23 cellular contexts compared by ENCODE assay signal in genomic region chr12:53611304-53611703, GRCh38. TPM values are rescaled to one million over a fixed set of nuclear protein-coding genes. Genes with fewer than 3 reads are reported as not detected.
DNase-seq lines count a peak whose midpoint lies in the region; ATAC-seq, FAIRE-seq and TF ChIP-seq lines count a peak whose summit lies in the region.
"Had no signal": no experiment of that assay in that cellular context is flagged by ENCODE, and none has a peak within 500 bp of the region (broad histone marks: within the 10 kb centered on the region; RNA-seq: fewer than 3 reads in every experiment).

No MANE protein-coding gene starts in this region.

- H3K4me1 ChIP-seq in A549 (0 out of 3 replicates have a peak, but pooled peaks cover 10% of the 10 kb centered on the region), K562 (replicated peaks in 1 of 2; ENCODE audit: control insufficient read depth in 2 of 2, insufficient read depth in 2 of 2, low read length in 2 of 2) (0 out of 5 replicates have a peak, but pooled peaks cover 0 to 3% of the 10 kb centered on the region in 2 experiments)

- H3K4me1 Mint-ChIP-seq in CD14-positive monocyte: peaks cover 6% of the 10 kb centered on the region

- ATAC-seq in A549 (no peak), K562 (no peak)

- peaks cover 9% of the 10 kb centered on the region; the same call in 2 of the 3 replicates for H3K36me3 ChIP-seq in K562 (ENCODE audit: control insufficient read depth, insufficient read depth, low read length)

- intact Hi-C loops in CD14-positive monocyte (cut with micrococcal nuclease) (no loop called here), K562 (cut with micrococcal nuclease) (no loop called here)

- no peak overlapping the region for H2AFZ ChIP-seq in K562 (ENCODE audit: low read depth, low read length)

- H3K27me3 Mint-ChIP-seq in CD14-positive monocyte (ENCODE audit: low read depth in 3 of 3): no peaks in the 10 kb centered on the region
- H3K27me3 Mint-ChIP-seq: B cell; CD4-positive, alpha-beta memory T cell; CD4-positive, CD25-positive, alpha-beta regulatory T cell; CD8-positive, alpha-beta memory T cell had no signal

- H3K27ac ChIP-seq in A549 (no peak overlapping the region), K562 (ENCODE audit: extremely low read depth, low read depth, low read length) (no peak overlapping the region)
- H3K27ac ChIP-seq: BLaER1 treated with 17β-estradiol and CSF1 and Interleukin-3, amounts not matched to agents 10 nM and 100 nM; C4-2B had no signal

- no peak for DNase-seq in A549 (ENCODE audit: low read depth in 1 of 2, low spot score in 1 of 2)
- no peak for DNase-seq in CD14-positive monocyte (ENCODE audit: low spot score)
- DNase-seq in K562 (ENCODE audit: extremely low read depth in 1 of 4, low spot score in 3 of 4): no peak
- DNase-seq in NCI-H1694 treated with DMSO at 0.1 percent for 48 hours (lab: John Stamatoyannopoulos, UW): no peak
- no peak for DNase-seq in DMS79 treated with DMSO at 0.1 percent for 48 hours (lab: John Stamatoyannopoulos, UW)
- DNase-seq: 8988T; AML-193; CD4-positive, alpha-beta memory T cell; CD4-positive, CD25-positive, alpha-beta regulatory T cell; CD8-positive, alpha-beta memory T cell; COR-L47; DMS 273 treated with DMSO at 0.1 percent for 48 hours; DMS153; DMS53; DMS79; GF-D8 had no signal

- H4K20me1 ChIP-seq in K562 (replicated peaks; ENCODE audit: control insufficient read depth, insufficient read depth, low read length): no peaks in the 10 kb centered on the region

- CTCF ChIA-PET in A549 (lab: Yijun Ruan, JAX): interaction anchor here (0.8 to 3.8 kb wide), 6 partner anchors 13 to 135 kb away, joined by 3 to 20 read pairs (median 8); partner anchors contain the start of gene ATP5MC2
- CTCF ChIA-PET in K562 (lab: Yijun Ruan, JAX; ENCODE audit: low intra/inter-chr PET ratio): no interaction called here

- BruUV-seq in K562 (replicated peaks; lab: Mats Ljungman, UMichigan): no TSS peak

- no peak for TF ChIP-seq RAD21 in A549 (conservative IDR thresholded peaks at IDR 0.05 in 1 of 2, IDR thresholded peaks at IDR 0.05 in 1 of 2)
- TF ChIP-seq RAD21 in K562 (CRISPR knock-in tag; conservative IDR thresholded peaks at IDR 0.05 in 1 of 2, IDR thresholded peaks at IDR 0.05 in 1 of 2): no peak

- no peak overlapping the region for H3K4me3 ChIP-seq in A549
- no peak overlapping the region for H3K4me3 ChIP-seq in K562
- H3K4me3 ChIP-seq: BLaER1 treated with 17β-estradiol and CSF1 and Interleukin-3, amounts not matched to agents 10 nM and 100 nM had no signal

- H3K36me3 Mint-ChIP-seq in CD14-positive monocyte: peaks cover 14 to 48% of the 10 kb centered on the region in 2 donors

- TF ChIP-seq POLR2A in A549 (IDR thresholded peaks at IDR 0.05; ENCODE audit: low read length) (no peak), K562 (conservative IDR thresholded peaks at IDR 0.05) (no peak)

- peaks cover 23% of the 10 kb centered on the region; the same call in 2 of the 3 replicates for H3K79me2 ChIP-seq in K562 (ENCODE audit: control insufficient read depth, insufficient read depth, low read length)

- no peak overlapping the region for H3K9ac ChIP-seq in K562 (ENCODE audit: insufficient read depth in 1 of 2, low read depth in 2 of 2, low read length in 2 of 2)
- H3K9ac ChIP-seq: BLaER1 treated with 17β-estradiol and CSF1 and Interleukin-3, amounts not matched to agents 10 nM and 100 nM had no signal

- POLR2A ChIA-PET in A549 (lab: Yijun Ruan, JAX): no interaction called here
- POLR2A ChIA-PET in K562 (lab: Yijun Ruan, JAX): interaction anchor here (4.7 kb wide), 1 partner anchor 13 kb away, joined by 46 read pairs; the partner anchor contains the start of gene ATF7

- peaks cover 0 to 2% (median 0%) of the 10 kb centered on the region in 7 donors for H3K9me3 Mint-ChIP-seq in CD14-positive monocyte
- H3K9me3 Mint-ChIP-seq: CD4-positive, alpha-beta memory T cell; CD4-positive, CD25-positive, alpha-beta regulatory T cell; CD8-positive, alpha-beta memory T cell had no signal

- H3K27ac Mint-ChIP-seq in CD14-positive monocyte: peak overlapping the region in 5 of 7 donors; percentile 30 to 74 (median 63)
- H3K27ac Mint-ChIP-seq: B cell; CD4-positive, CD25-positive, alpha-beta regulatory T cell had no signal

- in situ Hi-C loops in K562 (cut with MboI): no loop called here

- FAIRE-seq in A549 (lab: Jason Lieb, UNC) (no peak), K562 (lab: Jason Lieb, UNC) (no peak)
- FAIRE-seq: A204.1, G401.6, GM12891, GM19239 had no signal

- H3K27me3 ChIP-seq in K562 (ENCODE audit: control insufficient read depth in 2 of 2, insufficient read depth in 2 of 2, low read length in 2 of 2): no peaks in the 10 kb centered on the region
- H3K27me3 ChIP-seq: BLaER1 treated with 17β-estradiol and CSF1 and Interleukin-3, amounts not matched to agents 10 nM and 100 nM had no signal

- TF ChIP-seq EP300 in A549 (IDR thresholded peaks at IDR 0.05) (no peak), K562 (IDR thresholded peaks at IDR 0.05; ENCODE audit: low read length) (no peak)

- no peak overlapping the region for H3K4me3 Mint-ChIP-seq in CD14-positive monocyte
- H3K4me3 Mint-ChIP-seq: B cell; CD4-positive, alpha-beta memory T cell; CD4-positive, CD25-positive, alpha-beta regulatory T cell; CD8-positive, alpha-beta memory T cell had no signal

- WGBS in A549 (ENCODE audit: missing lambda C conversion rate): 96% methylated on average over 8 of the region's 8 CpGs
- WGBS in K562 (ENCODE audit: insufficient coverage, low coverage, missing lambda C conversion rate): 94% methylated on average over 8 of the region's 8 CpGs

- no peak for TF ChIP-seq CTCF in A549 (IDR thresholded peaks at IDR 0.05)
- TF ChIP-seq CTCF in CD14-positive monocyte (IDR thresholded peaks at IDR 0.05): no peak
- no peak for TF ChIP-seq CTCF in K562 (IDR thresholded peaks at IDR 0.05 in 2 of 3, conservative IDR thresholded peaks at IDR 0.05 in 1 of 3; ENCODE audit: insufficient read depth in 2 of 3, low read depth in 1 of 3, low read length in 3 of 3)

- no peaks in the 10 kb centered on the region for H3K9me1 ChIP-seq in K562 (ENCODE audit: control insufficient read depth, insufficient read depth, low read length)

- H3K9me3 ChIP-seq in A549: no peaks in the 10 kb centered on the region
- H3K9me3 ChIP-seq in K562 (replicated peaks; ENCODE audit: control insufficient read depth, insufficient read depth, low read depth, low read length): no peaks in the 10 kb centered on the region
- H3K9me3 ChIP-seq: BLaER1 treated with 17β-estradiol and CSF1 and Interleukin-3, amounts not matched to agents 10 nM and 100 nM had no signal

- no peak overlapping the region for H3K4me2 ChIP-seq in A549
- no peak overlapping the region for H3K4me2 ChIP-seq in K562 (ENCODE audit: insufficient read depth, low read length)
- H3K4me2 ChIP-seq: BLaER1 treated with 17β-estradiol and CSF1 and Interleukin-3, amounts not matched to agents 10 nM and 100 nM had no signal

TF ChIP-seq in A549, 52 proteins besides CTCF, POLR2A, EP300 and RAD21:
- peak; percentile 60 for TF ChIP-seq MAFK (IDR thresholded peaks at IDR 0.05; ENCODE audit: partially characterized antibody)
- no peak for TF ChIP-seq ZNF302 (CRISPR knock-in tag; IDR thresholded peaks at IDR 0.05)

TF ChIP-seq in K562, 482 proteins besides CTCF, POLR2A, EP300 and RAD21:
- TF ChIP-seq C11orf30 (IDR thresholded peaks at IDR 0.05; ENCODE audit: low read depth) (peak; percentile 77), ZNF316 (IDR thresholded peaks at IDR 0.05) (peak; percentile 84), MAFG (tag; conservative IDR thresholded peaks at IDR 0.05) (peak; percentile 20; the same call in 1 of the 2 replicates), MYNN (IDR thresholded peaks at IDR 0.05) (no peak), MYNN (CRISPR knock-in tag; IDR thresholded peaks at IDR 0.05) (no peak)

RNA-seq across cellular contexts. Expression of gene ATF7, which starts 14.9 kb away (rescaled TPM):
- polyA plus RNA-seq in A549 (2011; rRNA removed) (38.7 and 38.9 TPM in 2 replicates), A549 (2017; fragmentation: RNase III; extraction: RNeasy Plus Mini Kit Qiagen cat#74134 plus additional on column Dnase treatment) (22.9 to 23.3 TPM (median 23.0 TPM) in 3 replicates), CD14-positive monocyte (10 to 100 TPM; 21.7 to 24.4 TPM), K562 (2011; rRNA removed) (20.9 and 23.0 TPM in 2 replicates), K562 (2014; fragmentation: Illumina TruSeq; extraction: Trizol) (20.8 and 22.0 TPM in 2 replicates), K562 (2014; fragmentation: Nextera tagmentation; extraction: Ambion mirVana) (10 to 100 TPM; 28.9 to 30.4 TPM), K562 (2014; rRNA removed) (18.4 and 23.5 TPM in 2 replicates)
- 13.3 and 13.9 TPM in 2 replicates for polyA plus RNA-seq in A549 (2012; cell fraction: cytosol; rRNA removed)
- 15.2 and 21.6 TPM in 2 replicates for polyA plus RNA-seq in A549 (2012; cell fraction: nucleus; rRNA removed)
- 38.8 and 40.4 TPM in 2 replicates for polyA minus RNA-seq in A549 (2011; rRNA and poly(A)+ RNA removed)
- total RNA-seq in K562 (2011; cell fraction: chromatin; rRNA removed; ENCODE audit: low replicate concordance): 37.6 and 52.5 TPM in 2 replicates
- total RNA-seq in K562 (2011; cell fraction: nucleolus; rRNA removed): 22.0 and 24.5 TPM in 2 replicates
- total RNA-seq in K562 (2011; cell fraction: nucleoplasm; rRNA removed): 48.6 and 75.5 TPM in 2 replicates
- total RNA-seq in K562 (2014; rRNA removed) (8.5 and 10.6 TPM in 2 replicates), K562 (2014; rRNA removed; fragmentation: Illumina TruSeq; extraction: Trizol) (16.7 and 17.8 TPM in 2 replicates), K562 (2015; rRNA removed; fragmentation: Illumina TruSeq; extraction: Trizol) (12.3 and 13.8 TPM in 2 replicates), K562 (2021) (20.7 and 23.8 TPM in 2 replicates)
- 13.1 and 21.3 TPM in 2 replicates for polyA plus RNA-seq in K562 (2011; cell fraction: cytosol; rRNA removed)
- polyA plus RNA-seq in K562 (2011; cell fraction: nucleus; rRNA removed): 24.3 and 25.6 TPM in 2 replicates
- 11.9 and 18.6 TPM in 2 replicates for polyA plus RNA-seq in K562 (2012)
- 20.8 and 32.8 TPM in 2 replicates for polyA minus RNA-seq in K562 (2011; rRNA and poly(A)+ RNA removed)
- polyA minus RNA-seq in K562 (2011; cell fraction: cytosol; rRNA and poly(A)+ RNA removed): 12.7 and 28.9 TPM in 2 replicates
- 9.7 and 15.9 TPM in 2 replicates for polyA minus RNA-seq in K562 (2011; cell fraction: nucleus; rRNA and poly(A)+ RNA removed)

Comparison
In these comparisons a context has a peak if more than half of its experiments do, and no peak if none do; other contexts are left out.
1. Of the 35 proteins assayed by ChIP-seq in both K562 and A549: peak only in K562: none; only in A549: MAFK; in both: none; in neither: 34.